Comparison of ENCODE assay signal across 1 cellular context in the genomic region with DNA sequence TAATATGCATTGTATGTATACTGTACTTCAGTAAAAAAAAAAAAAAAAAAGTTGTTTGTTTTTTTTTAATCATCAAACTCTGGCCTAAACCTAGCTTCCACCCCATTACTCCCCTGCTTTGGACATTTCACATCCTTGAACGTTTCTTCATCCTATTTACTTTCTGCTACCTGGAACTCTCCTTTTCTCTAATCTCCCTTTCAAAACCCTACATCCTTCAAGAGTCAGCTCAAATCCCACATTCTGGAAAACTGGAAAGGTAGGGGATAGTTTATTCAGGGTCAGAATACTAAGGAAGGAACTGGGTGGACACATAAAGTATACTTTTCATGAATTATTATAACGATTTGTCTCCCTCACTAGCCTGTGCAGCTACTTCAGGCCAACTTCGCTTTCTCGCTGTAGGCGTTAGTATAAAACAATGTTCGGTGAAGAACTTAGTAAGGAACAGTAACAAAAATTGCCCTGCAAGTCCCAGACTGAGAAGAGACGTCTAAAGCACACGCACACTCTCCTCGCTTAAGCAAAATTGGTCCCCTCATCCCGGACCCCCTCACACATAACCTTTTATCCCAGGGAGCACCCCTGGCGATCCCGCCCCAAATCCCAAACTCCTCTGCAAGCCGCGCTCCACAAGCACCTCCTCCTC.
TF ChIP-seq lines count a peak whose summit lies in the region.

No MANE protein-coding gene starts in this region.

TF ChIP-seq in HCT116, 20 proteins besides CTCF, POLR2A, EP300 and RAD21 (continued from another document):
- TF ChIP-seq, protein P1, sequence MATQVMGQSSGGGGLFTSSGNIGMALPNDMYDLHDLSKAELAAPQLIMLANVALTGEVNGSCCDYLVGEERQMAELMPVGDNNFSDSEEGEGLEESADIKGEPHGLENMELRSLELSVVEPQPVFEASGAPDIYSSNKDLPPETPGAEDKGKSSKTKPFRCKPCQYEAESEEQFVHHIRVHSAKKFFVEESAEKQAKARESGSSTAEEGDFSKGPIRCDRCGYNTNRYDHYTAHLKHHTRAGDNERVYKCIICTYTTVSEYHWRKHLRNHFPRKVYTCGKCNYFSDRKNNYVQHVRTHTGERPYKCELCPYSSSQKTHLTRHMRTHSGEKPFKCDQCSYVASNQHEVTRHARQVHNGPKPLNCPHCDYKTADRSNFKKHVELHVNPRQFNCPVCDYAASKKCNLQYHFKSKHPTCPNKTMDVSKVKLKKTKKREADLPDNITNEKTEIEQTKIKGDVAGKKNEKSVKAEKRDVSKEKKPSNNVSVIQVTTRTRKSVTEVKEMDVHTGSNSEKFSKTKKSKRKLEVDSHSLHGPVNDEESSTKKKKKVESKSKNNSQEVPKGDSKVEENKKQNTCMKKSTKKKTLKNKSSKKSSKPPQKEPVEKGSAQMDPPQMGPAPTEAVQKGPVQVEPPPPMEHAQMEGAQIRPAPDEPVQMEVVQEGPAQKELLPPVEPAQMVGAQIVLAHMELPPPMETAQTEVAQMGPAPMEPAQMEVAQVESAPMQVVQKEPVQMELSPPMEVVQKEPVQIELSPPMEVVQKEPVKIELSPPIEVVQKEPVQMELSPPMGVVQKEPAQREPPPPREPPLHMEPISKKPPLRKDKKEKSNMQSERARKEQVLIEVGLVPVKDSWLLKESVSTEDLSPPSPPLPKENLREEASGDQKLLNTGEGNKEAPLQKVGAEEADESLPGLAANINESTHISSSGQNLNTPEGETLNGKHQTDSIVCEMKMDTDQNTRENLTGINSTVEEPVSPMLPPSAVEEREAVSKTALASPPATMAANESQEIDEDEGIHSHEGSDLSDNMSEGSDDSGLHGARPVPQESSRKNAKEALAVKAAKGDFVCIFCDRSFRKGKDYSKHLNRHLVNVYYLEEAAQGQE (IDR thresholded peaks at IDR 0.05; ENCODE audit: low read depth) = no peak
- TF ChIP-seq EZH2 (IDR thresholded peaks at IDR 0.05) (no peak), TCF7L2 (IDR thresholded peaks at IDR 0.05; ENCODE audit: borderline replicate concordance, extremely low read depth, insufficient read depth, insufficient read length) (no peak), CBX3 (IDR thresholded peaks at IDR 0.05; ENCODE audit: low read depth) (no peak), ZFX (IDR thresholded peaks at IDR 0.05) (no peak), POLR2AphosphoS5 (IDR thresholded peaks at IDR 0.05; ENCODE audit: low read depth, low read length) (no peak), ZNF274 (IDR thresholded peaks at IDR 0.05; ENCODE audit: low read depth, low read length) (no peak), EZH2phosphoT487 (IDR thresholded peaks at IDR 0.05; ENCODE audit: borderline replicate concordance) (no peak)
- TF ChIP-seq, protein P2, sequence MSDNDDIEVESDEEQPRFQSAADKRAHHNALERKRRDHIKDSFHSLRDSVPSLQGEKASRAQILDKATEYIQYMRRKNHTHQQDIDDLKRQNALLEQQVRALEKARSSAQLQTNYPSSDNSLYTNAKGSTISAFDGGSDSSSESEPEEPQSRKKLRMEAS (IDR thresholded peaks at IDR 0.05) = no peak
